14 cellular contexts compared by ENCODE assay signal in the genomic region with DNA sequence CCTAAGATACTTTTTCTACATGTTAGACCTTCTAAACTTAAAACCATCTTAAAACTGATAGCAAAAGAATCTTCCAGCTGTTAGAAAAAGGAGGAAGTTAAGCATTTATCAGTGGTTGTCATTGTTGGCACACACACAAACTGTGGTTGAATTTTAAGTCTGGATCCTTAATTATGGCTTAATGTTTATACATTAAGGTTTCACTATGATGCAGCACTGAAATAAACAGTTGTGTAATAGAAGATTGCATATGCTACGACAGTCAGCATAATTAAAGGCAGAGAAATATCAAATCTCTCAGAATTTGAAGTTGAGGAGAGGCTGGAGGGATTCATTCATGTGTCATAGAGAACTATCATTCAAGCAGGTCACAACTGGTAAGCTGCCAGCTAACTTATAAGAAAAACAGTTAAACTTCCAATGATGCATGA. TPM values are rescaled to one million over a fixed set of nuclear protein-coding genes. Genes with fewer than 3 reads are reported as not detected.
A peak's percentile ranks its signal among the peaks of the same experiment; 100 is the strongest.
DNase-seq lines count a peak whose midpoint lies in the region; ATAC-seq, FAIRE-seq and TF ChIP-seq lines count a peak whose summit lies in the region.
"Had no signal": no experiment of that assay in that cellular context is flagged by ENCODE, and none has a peak within 500 bp of the region (broad histone marks: within the 10 kb centered on the region; RNA-seq: fewer than 3 reads in every experiment).

No MANE protein-coding gene starts in this region.

- H3K9me3 Mint-ChIP-seq in natural killer cell treated with Interleukin-12 subunit alpha and Interleukin-12 subunit beta and Interleukin-15 and Interleukin-18, amount 100 ng/mL, for 72 hours, result no peaks in the 10 kb centered on the region
- no peaks in the 10 kb centered on the region for H3K9me3 Mint-ChIP-seq in CD4-positive, alpha-beta T cell
- H3K9me3 Mint-ChIP-seq: activated B cell treated with CpG ODN at 0.5 μM for 24 hours; activated naive CD8-positive, alpha-beta T cell treated with anti-CD3 and anti-CD28 coated beads for 36 hours had no signal

- CTCF ChIA-PET in CD4-positive, alpha-beta T cell (lab: Charles Lee), result no interaction called here

- no peak overlapping the region for H3K27ac ChIP-seq in CD4-positive, alpha-beta T cell (ENCODE audit: low read depth, low read length)
- H3K27ac ChIP-seq: thyroid gland had no signal

- H3K4me3 Mint-ChIP-seq in natural killer cell treated with Interleukin-12 subunit alpha and Interleukin-12 subunit beta and Interleukin-15 and Interleukin-18, amount 100 ng/mL, for 72 hours, result peak overlapping the region; percentile 40
- no peak overlapping the region for H3K4me3 Mint-ChIP-seq in CD4-positive, alpha-beta T cell
- H3K4me3 Mint-ChIP-seq: activated B cell treated with CpG ODN at 0.5 μM for 24 hours; activated naive CD8-positive, alpha-beta T cell treated with anti-CD3 and anti-CD28 coated beads for 36 hours had no signal

- no peaks in the 10 kb centered on the region for H3K36me3 Mint-ChIP-seq in natural killer cell treated with Interleukin-12 subunit alpha and Interleukin-12 subunit beta and Interleukin-15 and Interleukin-18, amount 100 ng/mL, for 72 hours
- H3K36me3 Mint-ChIP-seq in CD4-positive, alpha-beta T cell (ENCODE audit: low read depth), result no peaks in the 10 kb centered on the region

- no peak overlapping the region for H3K4me3 ChIP-seq in bronchial epithelial cell (ENCODE audit: low read depth, low read length)
- H3K4me3 ChIP-seq: thyroid gland had no signal

- ATAC-seq in GM18870 (IDR thresholded peaks at IDR 0.05; ENCODE audit: unreplicated experiment), result peak; percentile 79
- peak; percentile 41 to 65 for ATAC-seq in natural killer cell treated with Interleukin-12 subunit alpha and Interleukin-12 subunit beta and Interleukin-15 and Interleukin-18, amount 100 ng/mL, for 72 hours
- no peak for ATAC-seq in CD4-positive, alpha-beta T cell (ENCODE audit: poor library complexity)
- ATAC-seq in HG02840 (IDR thresholded peaks at IDR 0.05; ENCODE audit: low FRiP score, unreplicated experiment), result no peak

- no peak for TF ChIP-seq CTCF in bronchial epithelial cell (IDR thresholded peaks at IDR 0.05; ENCODE audit: insufficient read depth, low read length, severe bottlenecking)
- no peak for TF ChIP-seq CTCF in CD4-positive, alpha-beta T cell (IDR thresholded peaks at IDR 0.05)

- peaks cover 31 to 35% of the 10 kb centered on the region in 2 donors for H3K4me1 Mint-ChIP-seq in natural killer cell treated with Interleukin-12 subunit alpha and Interleukin-12 subunit beta and Interleukin-15 and Interleukin-18, amount 100 ng/mL, for 72 hours (ENCODE audit: low read depth in 2 of 2)
- peaks cover 20% of the 10 kb centered on the region for H3K4me1 Mint-ChIP-seq in CD4-positive, alpha-beta T cell (ENCODE audit: low read depth)
- H3K4me1 Mint-ChIP-seq: activated B cell treated with CpG ODN at 0.5 μM for 24 hours had no signal

- no peak for FAIRE-seq in bronchial epithelial cell (lab: Jason Lieb, UNC)
- FAIRE-seq: H1 had no signal

- POLR2A ChIA-PET in CD4-positive, alpha-beta T cell (lab: Charles Lee), result no interaction called here

- no peaks in the 10 kb centered on the region for H3K27me3 Mint-ChIP-seq in natural killer cell treated with Interleukin-12 subunit alpha and Interleukin-12 subunit beta and Interleukin-15 and Interleukin-18, amount 100 ng/mL, for 72 hours
- H3K27me3 Mint-ChIP-seq in CD4-positive, alpha-beta T cell, result no peaks in the 10 kb centered on the region
- H3K27me3 Mint-ChIP-seq: activated B cell treated with CpG ODN at 0.5 μM for 24 hours; activated naive CD8-positive, alpha-beta T cell treated with anti-CD3 and anti-CD28 coated beads for 36 hours had no signal

- peak overlapping the region in 1 of 2 donors; percentile 88 for H3K27ac Mint-ChIP-seq in natural killer cell treated with Interleukin-12 subunit alpha and Interleukin-12 subunit beta and Interleukin-15 and Interleukin-18, amount 100 ng/mL, for 72 hours
- H3K27ac Mint-ChIP-seq in CD4-positive, alpha-beta T cell, result no peak overlapping the region
- H3K27ac Mint-ChIP-seq: activated B cell treated with CpG ODN at 0.5 μM for 24 hours; activated naive CD8-positive, alpha-beta T cell treated with anti-CD3 and anti-CD28 coated beads for 36 hours had no signal

- no peaks in the 10 kb centered on the region for H3K9me3 ChIP-seq in CD4-positive, alpha-beta T cell (ENCODE audit: control insufficient read depth, low read length)
- H3K9me3 ChIP-seq: thyroid gland had no signal

- intact Hi-C loops in CD4-positive, alpha-beta T cell (cut with DNase I, micrococcal nuclease), result no loop called here

- H3K27me3 ChIP-seq in bronchial epithelial cell (ENCODE audit: control insufficient read depth, insufficient read depth, low read length), result no peaks in the 10 kb centered on the region
- no peaks in the 10 kb centered on the region for H3K27me3 ChIP-seq in CD4-positive, alpha-beta T cell (ENCODE audit: control insufficient read depth, insufficient read depth, low read length)
- H3K27me3 ChIP-seq: thyroid gland had no signal

- H3K36me3 ChIP-seq in bronchial epithelial cell (ENCODE audit: control insufficient read depth, insufficient read depth, low read length), result no peaks in the 10 kb centered on the region
- H3K36me3 ChIP-seq: thyroid gland had no signal

- DNase-seq in NCI-H226 (peak; percentile 49), bronchial epithelial cell (ENCODE audit: low read depth) (peak; percentile 97), mesenteric fat pad (ENCODE audit: low spot score) (no peak)
- DNase-seq in natural killer cell treated with Interleukin-12 subunit alpha and Interleukin-12 subunit beta and Interleukin-15 and Interleukin-18, amount 100 ng/mL, for 72 hours (ENCODE audit: low spot score), result no peak
- DNase-seq in CD4-positive, alpha-beta T cell, result no peak
- DNase-seq in NK-92 treated with Interleukin-12 subunit alpha and Interleukin-12 subunit beta, amount 100 ng/mL, for 24 hours (lab: John Stamatoyannopoulos, UW), result no peak
- DNase-seq: activated B cell treated with CpG ODN at 0.5 μM for 24 hours; activated naive CD8-positive, alpha-beta T cell treated with anti-CD3 and anti-CD28 coated beads for 36 hours; NCI-H748 treated with DMSO at 0.1 percent for 48 hours; stimulated activated CD4-positive, alpha-beta T cell treated with anti-CD3 and anti-CD28 coated beads, Interleukin-4, amount 100 ng/mL, for 24 hours; thyroid gland had no signal

RNA-seq across cellular contexts. Expression of gene ADGRA3, which starts 32.3 kb away (rescaled TPM):
- total RNA-seq in bronchial epithelial cell, result 24.2 and 34.2 TPM in 2 replicates
- 1 to 10 TPM; 5.3 to 8.2 TPM for total RNA-seq in natural killer cell treated with Interleukin-12 subunit alpha and Interleukin-12 subunit beta and Interleukin-15 and Interleukin-18, amount 100 ng/mL, for 72 hours
- total RNA-seq in mesenteric fat pad, result 20.7 TPM
- total RNA-seq in CD4-positive, alpha-beta T cell, result 1 to 10 TPM; 2.2 to 3.1 TPM
- total RNA-seq: activated B cell treated with CpG ODN at 0.5 μM for 24 hours had no signal

Comparison
In these comparisons a context has a peak if more than half of its experiments do, and no peak if none do; other contexts are left out.
1. ATAC-seq: peak in GM18870 (single experiment) and natural killer cell treated with Interleukin-12 subunit alpha and Interleukin-12 subunit beta and Interleukin-15 and Interleukin-18, amount 100 ng/mL, for 72 hours (2 of 2); none in CD4-positive, alpha-beta T cell (single experiment) and HG02840 (single experiment).
2. DNase-seq: peak in NCI-H226 (single experiment) and bronchial epithelial cell (single experiment); none in natural killer cell treated with Interleukin-12 subunit alpha and Interleukin-12 subunit beta and Interleukin-15 and Interleukin-18, amount 100 ng/mL, for 72 hours (single experiment), mesenteric fat pad (single experiment), CD4-positive, alpha-beta T cell (0 of 10) and NK-92 treated with Interleukin-12 subunit alpha and Interleukin-12 subunit beta, amount 100 ng/mL, for 24 hours (single experiment).